In the genomic region with DNA sequence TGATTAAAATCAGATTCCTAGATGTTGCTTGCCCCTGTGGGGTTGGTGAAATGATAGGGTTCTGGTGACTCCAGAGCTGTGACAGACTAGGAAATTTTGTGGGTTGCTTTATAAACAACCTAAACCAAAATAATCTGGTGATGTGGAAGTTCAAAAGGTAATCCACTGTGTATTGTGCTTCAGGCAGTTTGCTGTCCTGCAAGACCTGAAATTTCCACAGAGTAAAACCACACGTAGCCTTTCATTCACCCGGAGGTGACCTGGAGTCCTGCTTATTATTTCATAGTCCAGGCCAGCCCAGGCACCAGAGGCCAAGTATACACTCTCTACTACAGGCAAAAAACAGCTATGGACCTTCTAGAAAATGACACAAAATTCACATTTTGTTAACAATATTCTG, we compare ENCODE assay signal across 16 cellular contexts.
A peak's percentile ranks its signal among the peaks of the same experiment; 100 is the strongest.
DNase-seq lines count a peak whose midpoint lies in the region; ATAC-seq and TF ChIP-seq lines count a peak whose summit lies in the region.
"Had no signal": no experiment of that assay in that cellular context is flagged by ENCODE, and none has a peak within 500 bp of the region (broad histone marks: within the 10 kb centered on the region; RNA-seq: fewer than 3 reads in every experiment).

No MANE protein-coding gene starts in this region.

- TF ChIP-seq CTCF in choroid plexus epithelial cell (conservative IDR thresholded peaks at IDR 0.05; ENCODE audit: low read depth, low read length), result no peak
- TF ChIP-seq CTCF in upper lobe of right lung (IDR thresholded peaks at IDR 0.05), result no peak

- H2AK5ac ChIP-seq in mesenchymal stem cell (ENCODE audit: low read length, severe bottlenecking), result no peak overlapping the region

- no peak overlapping the region for H2AFZ ChIP-seq in mesenchymal stem cell (ENCODE audit: low read depth, low read length)

- H3K4me2 ChIP-seq in mesenchymal stem cell (ENCODE audit: low read length, poor library complexity, severe bottlenecking), result no peak overlapping the region

- peaks cover 6 to 97% of the 10 kb centered on the region in 2 experiments for H3K36me3 ChIP-seq in mesenchymal stem cell (ENCODE audit: control insufficient read depth in 1 of 2, insufficient read depth in 2 of 2, low read depth in 1 of 2, low read length in 2 of 2)
- H3K36me3 ChIP-seq in upper lobe of right lung, result peaks cover 46% of the 10 kb centered on the region

- DNase-seq in EH (ENCODE audit: low read depth), result peak; percentile 67
- peak; percentile 89 for DNase-seq in M059J (ENCODE audit: low read depth)
- peak; percentile 62 for DNase-seq in choroid plexus epithelial cell (ENCODE audit: low read depth)
- DNase-seq in mesenchymal stem cell, result peak; percentile 44
- DNase-seq in NOMO-1 treated with DMSO at 0.1 percent for 48 hours (lab: John Stamatoyannopoulos, UW; ENCODE audit: unreplicated experiment), result no peak
- no peak for DNase-seq in upper lobe of right lung
- no peak for DNase-seq in HuH-7 (ENCODE audit: low spot score)
- DNase-seq: COR-L47; DMS153; EL; H9; Kasumi-1; NCI-H187; NCI-H526 treated with DMSO at 0.1 percent for 48 hours; NK-92 treated with Interleukin-12 subunit alpha and Interleukin-12 subunit beta, amount 100 ng/mL, for 24 hours had no signal

- H3K79me1 ChIP-seq in mesenchymal stem cell (replicated peaks; ENCODE audit: low read length, poor library complexity, severe bottlenecking), result peaks cover 11% of the 10 kb centered on the region

- no peak overlapping the region for H3K18ac ChIP-seq in mesenchymal stem cell (ENCODE audit: low read depth in 1 of 2, low read length in 2 of 2)

- H3K9ac ChIP-seq in mesenchymal stem cell (ENCODE audit: low read length), result no peak overlapping the region

- ATAC-seq in upper lobe of right lung, result no peak

- H2BK12ac ChIP-seq in mesenchymal stem cell (ENCODE audit: low read length in 2 of 2), result no peak overlapping the region

- no peak overlapping the region for H2BK15ac ChIP-seq in mesenchymal stem cell (ENCODE audit: low read depth, poor library complexity, severe bottlenecking)

- H2BK120ac ChIP-seq in mesenchymal stem cell (ENCODE audit: low read depth, low read length), result no peak overlapping the region

- no peak overlapping the region for H3K14ac ChIP-seq in mesenchymal stem cell (ENCODE audit: low read length in 2 of 2)

- H3K27ac ChIP-seq in mesenchymal stem cell (ENCODE audit: low read length, poor library complexity, severe bottlenecking) (no peak overlapping the region), upper lobe of right lung (no peak overlapping the region)
- H3K27ac ChIP-seq: SJSA1 had no signal

- H3K4ac ChIP-seq in mesenchymal stem cell (ENCODE audit: low read depth in 1 of 2, low read length in 2 of 2), result no peak overlapping the region

- no peak overlapping the region for H3K4me3 ChIP-seq in choroid plexus epithelial cell (ENCODE audit: low read depth, low read length)
- no peak overlapping the region for H3K4me3 ChIP-seq in mesenchymal stem cell (ENCODE audit: insufficient read depth in 1 of 2, low read depth in 1 of 2, low read length in 2 of 2)
- no peak overlapping the region for H3K4me3 ChIP-seq in upper lobe of right lung
- H3K4me3 ChIP-seq: SJSA1 had no signal

- no peak overlapping the region for H4K91ac ChIP-seq in mesenchymal stem cell (ENCODE audit: low read length)

- no peak overlapping the region for H3K23ac ChIP-seq in mesenchymal stem cell (ENCODE audit: low read length in 2 of 2)

- H4K8ac ChIP-seq in mesenchymal stem cell (ENCODE audit: low read length), result no peak overlapping the region

- peaks cover 4% of the 10 kb centered on the region for H3K4me1 ChIP-seq in mesenchymal stem cell (ENCODE audit: control insufficient read depth, insufficient read depth, low read depth, low read length)
- peaks cover 3% of the 10 kb centered on the region for H3K4me1 ChIP-seq in upper lobe of right lung

- H2BK5ac ChIP-seq in mesenchymal stem cell (ENCODE audit: low read depth, low read length, poor library complexity, severe bottlenecking), result no peak overlapping the region

- WGBS in mesenchymal stem cell, result 89% methylated on average over 2 of the region's 2 CpGs

- no peaks in the 10 kb centered on the region for H3K9me3 ChIP-seq in mesenchymal stem cell (ENCODE audit: control insufficient read depth, low read length)
- no peaks in the 10 kb centered on the region for H3K9me3 ChIP-seq in upper lobe of right lung
- H3K9me3 ChIP-seq: SJSA1 had no signal

- H3K27me3 ChIP-seq in mesenchymal stem cell (ENCODE audit: control insufficient read depth in 1 of 2, insufficient read depth in 1 of 2, low read length in 2 of 2) (no peaks in the 10 kb centered on the region), upper lobe of right lung (no peaks in the 10 kb centered on the region)
- H3K27me3 ChIP-seq: SJSA1 had no signal

- intact Hi-C loops in upper lobe of right lung (cut with DNase I), result no loop called here

Comparison
In these comparisons a context has a peak if more than half of its experiments do, and no peak if none do; other contexts are left out.
1. DNase-seq: peak in EH (single experiment), M059J (single experiment), choroid plexus epithelial cell (single experiment) and mesenchymal stem cell (single experiment); none in NOMO-1 treated with DMSO at 0.1 percent for 48 hours (single experiment), upper lobe of right lung (single experiment) and HuH-7 (single experiment).